In the genomic region with DNA sequence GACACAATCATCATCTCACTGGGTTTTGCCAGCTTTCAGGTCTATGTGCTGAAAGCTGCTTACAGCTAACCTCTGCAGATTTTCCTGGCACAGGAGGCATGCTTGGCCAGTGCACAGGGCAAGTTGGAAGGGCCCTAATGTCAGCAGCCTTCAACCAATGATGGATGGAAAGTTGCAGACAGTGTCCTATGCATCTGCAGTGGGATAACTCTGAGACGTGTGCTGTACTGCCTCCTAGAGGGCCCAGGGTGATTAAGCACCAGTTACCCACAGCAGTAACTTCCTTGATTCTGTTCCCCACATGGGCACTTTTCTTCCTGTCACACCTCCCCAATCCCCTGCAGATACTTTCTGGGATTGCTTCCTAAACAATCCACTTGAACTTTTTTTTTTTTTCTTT, we compare ENCODE assay signal across 9 cellular contexts. TPM values are rescaled to one million over a fixed set of nuclear protein-coding genes. Genes with fewer than 3 reads are reported as not detected.
DNase-seq lines count a peak whose midpoint lies in the region; ATAC-seq and TF ChIP-seq lines count a peak whose summit lies in the region.
"Had no signal": no experiment of that assay in that cellular context is flagged by ENCODE, and none has a peak within 500 bp of the region (broad histone marks: within the 10 kb centered on the region; RNA-seq: fewer than 3 reads in every experiment).

No MANE protein-coding gene starts in this region.

- no peaks in the 10 kb centered on the region for H3K36me3 Mint-ChIP-seq in memory B cell
- H3K36me3 Mint-ChIP-seq: activated naive CD8-positive, alpha-beta T cell had no signal

- H3K27ac Mint-ChIP-seq in memory B cell, result no peak overlapping the region
- H3K27ac Mint-ChIP-seq: activated naive CD8-positive, alpha-beta T cell had no signal

- no peak overlapping the region for H3K27ac ChIP-seq in cardiac muscle cell

- H3K36me3 ChIP-seq in cardiac muscle cell, result no peaks in the 10 kb centered on the region

- intact Hi-C loops in left ventricle myocardium superior (cut with micrococcal nuclease), result no loop called here

- peaks cover 3% of the 10 kb centered on the region for H3K27me3 Mint-ChIP-seq in memory B cell

- DNase-seq in cardiac muscle cell (ENCODE audit: low read depth in 1 of 2, low spot score in 1 of 2), result peak in 1 of 2 donors; percentile 48
- DNase-seq in left ventricle myocardium superior, result no peak
- DNase-seq in activated CD4-positive, alpha-beta T cell treated with anti-CD3 and anti-CD28 coated beads, Interleukin-2, amount 50 U/mL, for 48 hours, result peak; percentile 14 to 21
- DNase-seq in memory B cell (ENCODE audit: low spot score in 2 of 2), result no peak
- DNase-seq in middle frontal gyrus (ENCODE audit: extremely low spot score, low spot score), result no peak
- DNase-seq in HT-29 (ENCODE audit: low spot score), result no peak
- DNase-seq in cerebellar nuclear complex (lab: John Stamatoyannopoulos, UW), result no peak

- TF ChIP-seq CTCF in cardiac muscle cell (IDR thresholded peaks at IDR 0.05; ENCODE audit: low read depth, low read length), result peak; percentile 62

- H3K4me1 ChIP-seq in cardiac muscle cell (ENCODE audit: low read depth), result no peaks in the 10 kb centered on the region

- H3K4me3 ChIP-seq in cardiac muscle cell, result no peak overlapping the region

- H3K9me3 ChIP-seq in cardiac muscle cell (ENCODE audit: low read depth), result no peaks in the 10 kb centered on the region

- H3K27me3 ChIP-seq in cardiac muscle cell, result no peaks in the 10 kb centered on the region

- H3K9me3 Mint-ChIP-seq in memory B cell, result no peaks in the 10 kb centered on the region

- peaks cover 5% of the 10 kb centered on the region for H3K4me1 Mint-ChIP-seq in memory B cell

- ATAC-seq in left ventricle myocardium superior, result no peak
- ATAC-seq in HG03442 (IDR thresholded peaks at IDR 0.05; ENCODE audit: unreplicated experiment), result peak; percentile 69
- peak; percentile 72 for ATAC-seq in memory B cell (ENCODE audit: low read depth)

- no peak overlapping the region for H3K4me3 Mint-ChIP-seq in memory B cell
- H3K4me3 Mint-ChIP-seq: activated naive CD8-positive, alpha-beta T cell had no signal

RNA-seq across cellular contexts. Expression of gene OVOL2, which starts 38.6 kb away (rescaled TPM):
- 0.24 and 0.25 TPM in 2 replicates for total RNA-seq in cardiac muscle cell
- polyA plus RNA-seq in cardiac muscle cell, result not detected in 2 replicates
- total RNA-seq in left ventricle myocardium superior, result not detected
- 17.9 and 18.8 TPM in 2 replicates for total RNA-seq in HT-29 (2014; rRNA removed; shearing (Covaris generic))

RNA-seq across cellular contexts. Expression of gene MGME1, which starts 50.2 kb away (rescaled TPM):
- total RNA-seq in cardiac muscle cell (12.3 and 15.9 TPM in 2 replicates), left ventricle myocardium superior (13.9 TPM)
- polyA plus RNA-seq in cardiac muscle cell, result 27.2 and 34.9 TPM in 2 replicates
- 10.9 and 14.0 TPM in 2 replicates for total RNA-seq in HT-29 (2014; rRNA removed; shearing (Covaris generic))

RNA-seq across cellular contexts. Expression of gene SNX5, which starts 50.5 kb away (rescaled TPM):
- total RNA-seq in cardiac muscle cell (95.4 and 144 TPM in 2 replicates), left ventricle myocardium superior (40.4 TPM)
- polyA plus RNA-seq in cardiac muscle cell, result 105 and 173 TPM in 2 replicates
- total RNA-seq in HT-29 (2014; rRNA removed; shearing (Covaris generic)), result 181 and 203 TPM in 2 replicates

Comparison
In these comparisons a context has a peak if more than half of its experiments do, and no peak if none do; other contexts are left out.
1. DNase-seq: peak in activated CD4-positive, alpha-beta T cell treated with anti-CD3 and anti-CD28 coated beads, Interleukin-2, amount 50 U/mL, for 48 hours (2 of 2); none in left ventricle myocardium superior (single experiment), memory B cell (0 of 2), middle frontal gyrus (single experiment), HT-29 (single experiment) and cerebellar nuclear complex (0 of 2).
2. RNA of gene OVOL2, which starts 38.6 kb away (total RNA-seq): 17.9 to 18.8 TPM in HT-29; 0.24 to 0.25 TPM in cardiac muscle cell and not detected in left ventricle myocardium superior (single experiment); every median in the first group is over 10 times any median in the second.